In the genomic region with DNA sequence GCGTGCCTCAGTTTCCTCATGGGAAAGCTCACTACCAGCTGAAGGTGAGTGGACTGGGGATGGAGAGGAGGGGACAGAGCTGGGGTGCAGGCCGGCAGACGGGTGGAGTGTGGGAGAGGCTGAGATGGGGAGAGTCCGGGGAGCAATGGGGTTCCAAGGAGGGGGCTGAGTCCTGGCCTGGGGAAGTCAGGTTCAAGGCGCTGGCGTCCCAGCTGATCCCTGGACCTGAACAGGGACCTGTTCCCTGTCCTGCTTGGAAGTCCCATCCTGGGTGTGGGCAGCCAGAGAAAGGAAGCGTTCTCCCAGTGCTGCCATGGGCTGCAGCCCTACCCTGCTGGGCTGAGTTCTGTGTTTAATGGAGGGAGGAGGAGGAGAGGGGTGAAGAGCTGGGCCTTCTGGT, we compare ENCODE assay signal across 20 cellular contexts.
DNase-seq lines count a peak whose midpoint lies in the region; ATAC-seq and TF ChIP-seq lines count a peak whose summit lies in the region.
"Had no signal": no experiment of that assay in that cellular context is flagged by ENCODE, and none has a peak within 500 bp of the region (broad histone marks: within the 10 kb centered on the region; RNA-seq: fewer than 3 reads in every experiment).

No MANE protein-coding gene starts in this region.

- DNase-seq in HuH-7.5 (ENCODE audit: low spot score) (peak; percentile 42), colonic mucosa (no peak), lower lobe of right lung (no peak), smooth muscle cell (lab: John Stamatoyannopoulos, UW; ENCODE audit: unreplicated experiment) (no peak), mesenteric fat pad (ENCODE audit: low spot score) (no peak), OCI-M2 (lab: John Stamatoyannopoulos, UW; ENCODE audit: unreplicated experiment) (no peak), NCI-H2081 (lab: John Stamatoyannopoulos, UW) (no peak)
- no peak for DNase-seq in activated naive CD4-positive, alpha-beta T cell (lab: John Stamatoyannopoulos, UW)
- DNase-seq: activated CD4-positive, alpha-beta T cell treated with anti-CD3 and anti-CD28 coated beads, Interleukin-2, amount 50 U/mL, for 48 hours; activated gamma-delta T cell; caudate nucleus; CD4-positive, CD25-positive, alpha-beta regulatory T cell; effector CD4-positive, alpha-beta T cell; GDM1; HFFc6; NCI-H1436 treated with DMSO at 0.1 percent for 48 hours; NCI-H526 treated with DMSO at 0.1 percent for 48 hours; occipital lobe; right cardiac atrium had no signal

- H3K79me2 ChIP-seq in smooth muscle cell (ENCODE audit: low read depth): no peaks in the 10 kb centered on the region

- no peaks in the 10 kb centered on the region for H3K36me3 ChIP-seq in colonic mucosa
- H3K36me3 ChIP-seq in lower lobe of right lung: no peaks in the 10 kb centered on the region
- H3K36me3 ChIP-seq in smooth muscle cell (ENCODE audit: low read depth): no peaks in the 10 kb centered on the region
- H3K36me3 ChIP-seq: SJSA1 had no signal

- no peaks in the 10 kb centered on the region for H3F3A ChIP-seq in smooth muscle cell (ENCODE audit: low read depth)

- H3K9ac ChIP-seq in colonic mucosa (ENCODE audit: low read depth in 2 of 2, low read length in 2 of 2) (peak overlapping the region; percentile 47 to 68), smooth muscle cell (ENCODE audit: low read depth) (no peak overlapping the region)

- H3K9me3 ChIP-seq in colonic mucosa (no peaks in the 10 kb centered on the region), lower lobe of right lung (no peaks in the 10 kb centered on the region), smooth muscle cell (replicated peaks; ENCODE audit: low read depth) (no peaks in the 10 kb centered on the region)
- H3K9me3 ChIP-seq: SJSA1 had no signal

- ATAC-seq in lower lobe of right lung: no peak

- H4K20me1 ChIP-seq in smooth muscle cell (ENCODE audit: low read depth): no peaks in the 10 kb centered on the region

- no peak overlapping the region for H3K4me2 ChIP-seq in smooth muscle cell

- H3K27ac ChIP-seq in colonic mucosa (peak overlapping the region; percentile 87), lower lobe of right lung (peak overlapping the region; percentile 68), smooth muscle cell (ENCODE audit: low read depth) (peak overlapping the region; percentile 50)
- H3K27ac ChIP-seq: SJSA1 had no signal

- no peak overlapping the region for H3K4me3 ChIP-seq in colonic mucosa
- no peak overlapping the region for H3K4me3 ChIP-seq in lower lobe of right lung
- no peak overlapping the region for H3K4me3 ChIP-seq in smooth muscle cell
- H3K4me3 ChIP-seq: SJSA1 had no signal

- WGBS in smooth muscle cell (ENCODE audit: low lambda C conversion rate): 97% methylated on average over 7 of the region's 7 CpGs

- H3K27me3 ChIP-seq in colonic mucosa (no peaks in the 10 kb centered on the region), lower lobe of right lung (ENCODE audit: low read depth) (no peaks in the 10 kb centered on the region), smooth muscle cell (ENCODE audit: low read depth) (no peaks in the 10 kb centered on the region)
- H3K27me3 ChIP-seq: SJSA1 had no signal

- H2AFZ ChIP-seq in smooth muscle cell (ENCODE audit: low read depth): no peak overlapping the region

- peaks cover 10% of the 10 kb centered on the region for H3K4me1 ChIP-seq in colonic mucosa
- peaks cover 6% of the 10 kb centered on the region for H3K4me1 ChIP-seq in lower lobe of right lung
- H3K4me1 ChIP-seq in smooth muscle cell (ENCODE audit: low read depth): peaks cover 5% of the 10 kb centered on the region
- H3K4me1 ChIP-seq: SJSA1 had no signal

- intact Hi-C loops in colonic mucosa (cut with DNase I) (no loop called here), lower lobe of right lung (cut with DNase I) (no loop called here)

- TF ChIP-seq CTCF in colonic mucosa (IDR thresholded peaks at IDR 0.05) (no peak), lower lobe of right lung (IDR thresholded peaks at IDR 0.05) (no peak), smooth muscle cell (IDR thresholded peaks at IDR 0.05; ENCODE audit: borderline replicate concordance, insufficient read depth, poor library complexity, severe bottlenecking) (no peak)
